ENCODE assay signal across 8 cellular contexts in genomic region chr1:8427493-8427892, GRCh38.
DNase-seq lines count a peak whose midpoint lies in the region; ATAC-seq and TF ChIP-seq lines count a peak whose summit lies in the region.
"Had no signal": no experiment of that assay in that cellular context is flagged by ENCODE, and none has a peak within 500 bp of the region (broad histone marks: within the 10 kb centered on the region; RNA-seq: fewer than 3 reads in every experiment).

No MANE protein-coding gene starts in this region.

- H3K27ac ChIP-seq in left lung: peak overlapping the region; percentile 39 to 98

- peak; percentile 58 for ATAC-seq in GM18907 (IDR thresholded peaks at IDR 0.05; ENCODE audit: unreplicated experiment)
- peak; percentile 60 for ATAC-seq in HG02870 (IDR thresholded peaks at IDR 0.05; ENCODE audit: unreplicated experiment)
- no peak for ATAC-seq in left lung
- ATAC-seq: Panc1 had no signal

- no peaks in the 10 kb centered on the region for H3K9me3 ChIP-seq in left lung

- intact Hi-C loops in left lung (cut with DNase I): no loop called here

- TF ChIP-seq CTCF in left lung (IDR thresholded peaks at IDR 0.05): no peak

- peak; percentile 56 for DNase-seq in RPMI7951 (ENCODE audit: low read depth)
- no peak for DNase-seq in left lung
- no peak for DNase-seq in DMS 273 (lab: John Stamatoyannopoulos, UW; ENCODE audit: unreplicated experiment)
- no peak for DNase-seq in AG08396 (ENCODE audit: low spot score)
- DNase-seq in activated CD4-positive, CD25-positive, alpha-beta regulatory T cell (lab: John Stamatoyannopoulos, UW): no peak

- H3K4me3 ChIP-seq in left lung: no peak overlapping the region

- H3K36me3 ChIP-seq in left lung: no peaks in the 10 kb centered on the region

- H3K27me3 ChIP-seq in left lung: no peaks in the 10 kb centered on the region

- peaks cover 15 to 79% of the 10 kb centered on the region in 2 donors for H3K4me1 ChIP-seq in left lung
